In genomic region chr10:75040576-75040975, GRCh38 we compare ENCODE assay signal across 19 cellular contexts.
DNase-seq lines count a peak whose midpoint lies in the region; TF ChIP-seq lines count a peak whose summit lies in the region.
"Had no signal": no experiment of that assay in that cellular context is flagged by ENCODE, and none has a peak within 500 bp of the region (broad histone marks: within the 10 kb centered on the region; RNA-seq: fewer than 3 reads in every experiment).

No MANE protein-coding gene starts in this region.

- H3K27ac Mint-ChIP-seq in activated CD4-positive, alpha-beta memory T cell treated with anti-CD3 and anti-CD28 coated beads for 36 hours, result no peak overlapping the region
- H3K27ac Mint-ChIP-seq: activated naive CD8-positive, alpha-beta T cell treated with anti-CD3 and anti-CD28 coated beads, Interleukin-2, amount 10 ng/mL, durations not matched to agents 7 days and 5 days; CD14-positive monocyte; HFFc6; stimulated activated naive B cell treated with anti-CD40 and anti-IgM and Interleukin-4, amounts not matched to agents 10 μg/mL and 1 μg/mL and 100 μg/mL, for 72 hours had no signal

- no peak for TF ChIP-seq CTCF in GM13977 (IDR thresholded peaks at IDR 0.05; ENCODE audit: extremely low read depth, insufficient read depth, missing control alignments)

- intact Hi-C loops in activated CD4-positive, alpha-beta memory T cell treated with anti-CD3 and anti-CD28 coated beads for 36 hours (cut with micrococcal nuclease), result loop anchor here (5.0 kb wide), 1 partner anchor 197 kb away; the partner anchor contains the start of gene COMTD1

- no peaks in the 10 kb centered on the region for H3K36me3 Mint-ChIP-seq in activated CD4-positive, alpha-beta memory T cell treated with anti-CD3 and anti-CD28 coated beads for 36 hours
- H3K36me3 Mint-ChIP-seq: activated naive CD8-positive, alpha-beta T cell treated with anti-CD3 and anti-CD28 coated beads, Interleukin-2, amount 10 ng/mL, durations not matched to agents 7 days and 5 days; CD14-positive monocyte had no signal

- H3K4me1 Mint-ChIP-seq in activated CD4-positive, alpha-beta memory T cell treated with anti-CD3 and anti-CD28 coated beads for 36 hours (ENCODE audit: low read depth), result peaks cover 67% of the 10 kb centered on the region

- POLR2A ChIA-PET in activated CD4-positive, alpha-beta memory T cell treated with anti-CD3 and anti-CD28 coated beads for 36 hours (lab: Charles Lee), result no interaction called here

- no peaks in the 10 kb centered on the region for H3K9me3 Mint-ChIP-seq in activated CD4-positive, alpha-beta memory T cell treated with anti-CD3 and anti-CD28 coated beads for 36 hours
- H3K9me3 Mint-ChIP-seq: activated naive CD8-positive, alpha-beta T cell treated with anti-CD3 and anti-CD28 coated beads, Interleukin-2, amount 10 ng/mL, durations not matched to agents 7 days and 5 days; HFFc6 had no signal

- CTCF ChIA-PET in activated CD4-positive, alpha-beta memory T cell treated with anti-CD3 and anti-CD28 coated beads for 36 hours (lab: Charles Lee), result no interaction called here

- H3K4me3 Mint-ChIP-seq in activated CD4-positive, alpha-beta memory T cell treated with anti-CD3 and anti-CD28 coated beads for 36 hours, result no peak overlapping the region
- H3K4me3 Mint-ChIP-seq: activated naive CD8-positive, alpha-beta T cell treated with anti-CD3 and anti-CD28 coated beads, Interleukin-2, amount 10 ng/mL, durations not matched to agents 7 days and 5 days; CD14-positive monocyte; HFFc6; stimulated activated naive B cell treated with anti-CD40 and anti-IgM and Interleukin-4, amounts not matched to agents 10 μg/mL and 1 μg/mL and 100 μg/mL, for 72 hours had no signal

- DNase-seq in DMS153 (lab: John Stamatoyannopoulos, UW) (peak; percentile 17), DMS153 treated with DMSO at 0.1 percent for 48 hours (lab: John Stamatoyannopoulos, UW; ENCODE audit: unreplicated experiment) (no peak), COLO668 (lab: John Stamatoyannopoulos, UW; ENCODE audit: unreplicated experiment) (peak; percentile 73), NCI-H748 (lab: John Stamatoyannopoulos, UW; ENCODE audit: unreplicated experiment) (peak; percentile 95), mesenteric fat pad (ENCODE audit: low spot score) (peak; percentile 60), GM13977 (ENCODE audit: low spot score) (no peak), D341Med (ENCODE audit: low spot score) (no peak)
- DNase-seq in activated CD4-positive, alpha-beta memory T cell treated with anti-CD3 and anti-CD28 coated beads for 36 hours, result no peak
- DNase-seq: activated CD4-positive, CD25-positive, alpha-beta regulatory T cell treated with anti-CD3 and anti-CD28 coated beads, Interleukin-2, amount 50 U/mL, for 72 hours; activated naive CD8-positive, alpha-beta T cell treated with anti-CD3 and anti-CD28 coated beads, Interleukin-2, amount 10 ng/mL, durations not matched to agents 7 days and 5 days; esophagus squamous epithelium; foreskin melanocyte; GOT3; HFFc6; MM.1S; NCI-H1436; stimulated activated CD4-positive, alpha-beta T cell treated with anti-CD3 and anti-CD28 coated beads, Interleukin-15, amount 100 ng/mL, for 24 hours; stimulated activated naive B cell treated with anti-CD40 and anti-IgM and Interleukin-4, amounts not matched to agents 10 μg/mL and 1 μg/mL and 100 μg/mL, for 72 hours had no signal

- in situ Hi-C loops in GM13977 (cut with MboI; ENCODE audit: low pct_unique_long_range_greater_than_20kb, low sequenced_read_pairs, unreplicated experiment), result no loop called here

- no peaks in the 10 kb centered on the region for H3K27me3 Mint-ChIP-seq in activated CD4-positive, alpha-beta memory T cell treated with anti-CD3 and anti-CD28 coated beads for 36 hours
- H3K27me3 Mint-ChIP-seq: activated naive CD8-positive, alpha-beta T cell treated with anti-CD3 and anti-CD28 coated beads, Interleukin-2, amount 10 ng/mL, durations not matched to agents 7 days and 5 days had no signal

Comparison
In these comparisons a context has a peak if more than half of its experiments do, and no peak if none do; other contexts are left out.
1. DNase-seq: peak in DMS153 (single experiment), COLO668 (single experiment), NCI-H748 (single experiment) and mesenteric fat pad (single experiment); none in DMS153 treated with DMSO at 0.1 percent for 48 hours (single experiment), activated CD4-positive, alpha-beta memory T cell treated with anti-CD3 and anti-CD28 coated beads for 36 hours (single experiment), GM13977 (single experiment) and D341Med (single experiment).